ENCODE assay signal across 1 cellular context in the genomic region with DNA sequence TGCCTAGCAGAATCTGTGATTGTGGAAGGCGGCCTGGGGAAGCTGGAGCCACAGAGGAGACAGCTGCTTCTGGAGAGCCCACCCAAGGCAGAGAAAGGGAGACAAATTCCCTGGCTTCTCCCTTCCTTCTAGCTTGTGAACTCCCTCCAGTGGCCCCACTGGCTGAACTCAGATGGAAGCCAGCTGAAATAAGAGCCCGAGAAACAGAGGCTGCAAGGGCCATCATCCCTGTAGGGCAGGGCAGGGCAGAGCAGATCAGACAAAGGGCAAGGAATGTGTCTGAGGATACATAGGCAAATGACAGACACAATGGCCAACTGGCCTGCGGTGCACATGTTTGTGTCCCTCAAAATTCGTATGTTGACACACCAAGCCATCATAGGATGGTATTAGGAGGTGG.
TF ChIP-seq lines count a peak whose summit lies in the region.

No MANE protein-coding gene starts in this region.

TF ChIP-seq in GM23338, 12 proteins besides CTCF, POLR2A, EP300 and RAD21 (continued from another document):
- TF ChIP-seq, protein P1, sequence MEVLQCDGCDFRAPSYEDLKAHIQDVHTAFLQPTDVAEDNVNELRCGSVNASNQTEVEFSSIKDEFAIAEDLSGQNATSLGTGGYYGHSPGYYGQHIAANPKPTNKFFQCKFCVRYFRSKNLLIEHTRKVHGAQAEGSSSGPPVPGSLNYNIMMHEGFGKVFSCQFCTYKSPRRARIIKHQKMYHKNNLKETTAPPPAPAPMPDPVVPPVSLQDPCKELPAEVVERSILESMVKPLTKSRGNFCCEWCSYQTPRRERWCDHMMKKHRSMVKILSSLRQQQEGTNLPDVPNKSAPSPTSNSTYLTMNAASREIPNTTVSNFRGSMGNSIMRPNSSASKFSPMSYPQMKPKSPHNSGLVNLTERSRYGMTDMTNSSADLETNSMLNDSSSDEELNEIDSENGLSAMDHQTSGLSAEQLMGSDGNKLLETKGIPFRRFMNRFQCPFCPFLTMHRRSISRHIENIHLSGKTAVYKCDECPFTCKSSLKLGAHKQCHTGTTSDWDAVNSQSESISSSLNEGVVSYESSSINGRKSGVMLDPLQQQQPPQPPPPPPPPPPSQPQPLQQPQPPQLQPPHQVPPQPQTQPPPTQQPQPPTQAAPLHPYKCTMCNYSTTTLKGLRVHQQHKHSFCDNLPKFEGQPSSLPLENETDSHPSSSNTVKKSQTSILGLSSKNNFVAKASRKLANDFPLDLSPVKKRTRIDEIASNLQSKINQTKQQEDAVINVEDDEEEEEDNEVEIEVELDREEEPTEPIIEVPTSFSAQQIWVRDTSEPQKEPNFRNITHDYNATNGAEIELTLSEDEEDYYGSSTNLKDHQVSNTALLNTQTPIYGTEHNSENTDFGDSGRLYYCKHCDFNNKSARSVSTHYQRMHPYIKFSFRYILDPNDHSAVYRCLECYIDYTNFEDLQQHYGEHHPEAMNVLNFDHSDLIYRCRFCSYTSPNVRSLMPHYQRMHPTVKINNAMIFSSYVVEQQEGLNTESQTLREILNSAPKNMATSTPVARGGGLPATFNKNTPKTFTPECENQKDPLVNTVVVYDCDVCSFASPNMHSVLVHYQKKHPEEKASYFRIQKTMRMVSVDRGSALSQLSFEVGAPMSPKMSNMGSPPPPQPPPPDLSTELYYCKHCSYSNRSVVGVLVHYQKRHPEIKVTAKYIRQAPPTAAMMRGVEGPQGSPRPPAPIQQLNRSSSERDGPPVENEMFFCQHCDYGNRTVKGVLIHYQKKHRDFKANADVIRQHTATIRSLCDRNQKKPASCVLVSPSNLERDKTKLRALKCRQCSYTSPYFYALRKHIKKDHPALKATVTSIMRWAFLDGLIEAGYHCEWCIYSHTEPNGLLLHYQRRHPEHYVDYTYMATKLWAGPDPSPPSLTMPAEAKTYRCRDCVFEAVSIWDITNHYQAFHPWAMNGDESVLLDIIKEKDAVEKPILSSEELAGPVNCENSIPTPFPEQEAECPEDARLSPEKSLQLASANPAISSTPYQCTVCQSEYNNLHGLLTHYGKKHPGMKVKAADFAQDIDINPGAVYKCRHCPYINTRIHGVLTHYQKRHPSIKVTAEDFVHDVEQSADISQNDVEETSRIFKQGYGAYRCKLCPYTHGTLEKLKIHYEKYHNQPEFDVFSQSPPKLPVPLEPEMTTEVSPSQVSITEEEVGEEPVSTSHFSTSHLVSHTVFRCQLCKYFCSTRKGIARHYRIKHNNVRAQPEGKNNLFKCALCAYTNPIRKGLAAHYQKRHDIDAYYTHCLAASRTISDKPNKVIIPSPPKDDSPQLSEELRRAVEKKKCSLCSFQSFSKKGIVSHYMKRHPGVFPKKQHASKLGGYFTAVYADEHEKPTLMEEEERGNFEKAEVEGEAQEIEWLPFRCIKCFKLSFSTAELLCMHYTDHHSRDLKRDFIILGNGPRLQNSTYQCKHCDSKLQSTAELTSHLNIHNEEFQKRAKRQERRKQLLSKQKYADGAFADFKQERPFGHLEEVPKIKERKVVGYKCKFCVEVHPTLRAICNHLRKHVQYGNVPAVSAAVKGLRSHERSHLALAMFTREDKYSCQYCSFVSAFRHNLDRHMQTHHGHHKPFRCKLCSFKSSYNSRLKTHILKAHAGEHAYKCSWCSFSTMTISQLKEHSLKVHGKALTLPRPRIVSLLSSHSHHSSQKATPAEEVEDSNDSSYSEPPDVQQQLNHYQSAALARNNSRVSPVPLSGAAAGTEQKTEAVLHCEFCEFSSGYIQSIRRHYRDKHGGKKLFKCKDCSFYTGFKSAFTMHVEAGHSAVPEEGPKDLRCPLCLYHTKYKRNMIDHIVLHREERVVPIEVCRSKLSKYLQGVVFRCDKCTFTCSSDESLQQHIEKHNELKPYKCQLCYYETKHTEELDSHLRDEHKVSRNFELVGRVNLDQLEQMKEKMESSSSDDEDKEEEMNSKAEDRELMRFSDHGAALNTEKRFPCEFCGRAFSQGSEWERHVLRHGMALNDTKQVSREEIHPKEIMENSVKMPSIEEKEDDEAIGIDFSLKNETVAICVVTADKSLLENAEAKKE (CRISPR knock-in tag; IDR thresholded peaks at IDR 0.05) = no peak
- TF ChIP-seq EZH2phosphoT487 (IDR thresholded peaks at IDR 0.05; ENCODE audit: unreplicated experiment) = no peak
- TF ChIP-seq, protein P2, sequence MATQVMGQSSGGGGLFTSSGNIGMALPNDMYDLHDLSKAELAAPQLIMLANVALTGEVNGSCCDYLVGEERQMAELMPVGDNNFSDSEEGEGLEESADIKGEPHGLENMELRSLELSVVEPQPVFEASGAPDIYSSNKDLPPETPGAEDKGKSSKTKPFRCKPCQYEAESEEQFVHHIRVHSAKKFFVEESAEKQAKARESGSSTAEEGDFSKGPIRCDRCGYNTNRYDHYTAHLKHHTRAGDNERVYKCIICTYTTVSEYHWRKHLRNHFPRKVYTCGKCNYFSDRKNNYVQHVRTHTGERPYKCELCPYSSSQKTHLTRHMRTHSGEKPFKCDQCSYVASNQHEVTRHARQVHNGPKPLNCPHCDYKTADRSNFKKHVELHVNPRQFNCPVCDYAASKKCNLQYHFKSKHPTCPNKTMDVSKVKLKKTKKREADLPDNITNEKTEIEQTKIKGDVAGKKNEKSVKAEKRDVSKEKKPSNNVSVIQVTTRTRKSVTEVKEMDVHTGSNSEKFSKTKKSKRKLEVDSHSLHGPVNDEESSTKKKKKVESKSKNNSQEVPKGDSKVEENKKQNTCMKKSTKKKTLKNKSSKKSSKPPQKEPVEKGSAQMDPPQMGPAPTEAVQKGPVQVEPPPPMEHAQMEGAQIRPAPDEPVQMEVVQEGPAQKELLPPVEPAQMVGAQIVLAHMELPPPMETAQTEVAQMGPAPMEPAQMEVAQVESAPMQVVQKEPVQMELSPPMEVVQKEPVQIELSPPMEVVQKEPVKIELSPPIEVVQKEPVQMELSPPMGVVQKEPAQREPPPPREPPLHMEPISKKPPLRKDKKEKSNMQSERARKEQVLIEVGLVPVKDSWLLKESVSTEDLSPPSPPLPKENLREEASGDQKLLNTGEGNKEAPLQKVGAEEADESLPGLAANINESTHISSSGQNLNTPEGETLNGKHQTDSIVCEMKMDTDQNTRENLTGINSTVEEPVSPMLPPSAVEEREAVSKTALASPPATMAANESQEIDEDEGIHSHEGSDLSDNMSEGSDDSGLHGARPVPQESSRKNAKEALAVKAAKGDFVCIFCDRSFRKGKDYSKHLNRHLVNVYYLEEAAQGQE (IDR thresholded peaks at IDR 0.05; ENCODE audit: unreplicated experiment) = no peak
- TF ChIP-seq STAT1 (IDR thresholded peaks at IDR 0.05; ENCODE audit: unreplicated experiment) = no peak
- TF ChIP-seq POLR2AphosphoS5 (IDR thresholded peaks at IDR 0.05; ENCODE audit: low read depth) = no peak
- no peak for TF ChIP-seq CREB1 (CRISPR knock-in tag; IDR thresholded peaks at IDR 0.05; ENCODE audit: low read depth)
